11 cellular contexts compared by ENCODE assay signal in the genomic region with DNA sequence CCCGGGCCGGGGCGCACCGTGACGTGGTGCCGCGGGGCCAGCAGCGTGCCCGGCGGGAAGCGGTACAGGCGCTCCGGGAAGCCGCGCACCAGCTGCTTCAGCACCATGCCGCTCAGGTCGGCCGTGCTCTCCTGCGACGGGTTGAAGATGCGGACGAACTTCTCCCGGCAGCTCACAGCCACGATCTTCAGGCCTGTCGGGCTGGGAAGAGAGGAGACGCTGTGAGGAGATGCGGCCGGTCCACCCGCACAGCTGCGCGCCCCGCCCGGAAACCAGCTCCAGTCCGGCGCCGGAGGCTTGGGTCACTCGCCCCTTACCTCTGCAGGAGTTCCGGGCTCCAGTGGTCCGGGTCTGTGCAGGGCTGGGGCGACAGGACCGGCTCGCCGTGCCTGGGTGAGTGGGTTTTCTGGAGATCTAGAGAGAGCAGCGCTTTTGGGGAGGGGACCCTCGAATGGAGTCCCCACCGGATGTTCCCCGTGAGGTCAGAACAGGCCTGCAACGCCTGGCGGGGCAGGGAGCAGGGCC. TPM values are rescaled to one million over a fixed set of nuclear protein-coding genes. Genes with fewer than 3 reads are reported as not detected.
DNase-seq lines count a peak whose midpoint lies in the region; ATAC-seq and TF ChIP-seq lines count a peak whose summit lies in the region.
"Had no signal": no experiment of that assay in that cellular context is flagged by ENCODE, and none has a peak within 500 bp of the region (broad histone marks: within the 10 kb centered on the region; RNA-seq: fewer than 3 reads in every experiment).

No MANE protein-coding gene starts in this region.

- no peak overlapping the region for H3K23ac ChIP-seq in mesendoderm (ENCODE audit: low read length)

- no peak overlapping the region for H2BK120ac ChIP-seq in mesendoderm (ENCODE audit: low read depth, low read length)

- H3K4me1 ChIP-seq in mesendoderm (ENCODE audit: control insufficient read depth, low read depth, low read length) (no peaks in the 10 kb centered on the region), psoas muscle (peaks cover 12% of the 10 kb centered on the region)
- H3K4me1 ChIP-seq: parathyroid adenoma had no signal

- peak overlapping the region; percentile 23 for H3K4me2 ChIP-seq in mesendoderm (ENCODE audit: low read length)

- no peak overlapping the region for H3K18ac ChIP-seq in mesendoderm (ENCODE audit: low read length)

- H3K36me3 ChIP-seq in mesendoderm (ENCODE audit: control insufficient read depth, insufficient read depth, low read length): no peaks in the 10 kb centered on the region
- H3K36me3 ChIP-seq in psoas muscle (ENCODE audit: insufficient read depth in 1 of 2, low read depth in 1 of 2): no peaks in the 10 kb centered on the region

- TF ChIP-seq CTCF in psoas muscle (IDR thresholded peaks at IDR 0.05): no peak

- no peaks in the 10 kb centered on the region for H3K79me1 ChIP-seq in mesendoderm (ENCODE audit: low read length)

- H4K5ac ChIP-seq in mesendoderm (ENCODE audit: low read length): no peak overlapping the region

- H3K27me3 ChIP-seq in mesendoderm (ENCODE audit: insufficient read depth, low read length, poor library complexity) (peaks cover 10% of the 10 kb centered on the region), psoas muscle (ENCODE audit: insufficient read depth in 3 of 3, low read length in 2 of 3) (peaks cover 0 to 63% (median 36%) of the 10 kb centered on the region in 3 donors)

- intact Hi-C loops in psoas muscle (cut with DNase I): no loop called here
- intact Hi-C loops in posterior cingulate gyrus (cut with DNase I): loop anchor here (5.0 kb wide), 1 partner anchor 166 kb away; no protein-coding TSS in a partner anchor

- no peak overlapping the region for H2BK5ac ChIP-seq in mesendoderm (ENCODE audit: low read length)

- POLR2A ChIA-PET in activated CD8-positive, alpha-beta T cell treated with anti-CD3 and anti-CD28 coated beads, Interleukin-2, amount 10 ng/mL, durations not matched to agents 7 days and 5 days (lab: Charles Lee): interaction anchor here (1.1 to 1.7 kb wide), 4 partner anchors 12 to 170 kb away, joined by 3 to 7 read pairs (median 4); partner anchors contain the start of gene IRF7

- no peak overlapping the region for H3K27ac Mint-ChIP-seq in activated CD8-positive, alpha-beta T cell treated with anti-CD3 and anti-CD28 coated beads, Interleukin-2, amount 10 ng/mL, durations not matched to agents 7 days and 5 days

- no peaks in the 10 kb centered on the region for H3K36me3 Mint-ChIP-seq in activated CD8-positive, alpha-beta T cell treated with anti-CD3 and anti-CD28 coated beads, Interleukin-2, amount 10 ng/mL, durations not matched to agents 7 days and 5 days (ENCODE audit: low read depth)

- H3K4ac ChIP-seq in mesendoderm (ENCODE audit: low read depth, low read length): no peak overlapping the region

- H3K27ac ChIP-seq in mesendoderm (ENCODE audit: low read depth, low read length): no peak overlapping the region
- no peak overlapping the region for H3K27ac ChIP-seq in psoas muscle
- H3K27ac ChIP-seq: parathyroid adenoma had no signal

- H3K4me3 Mint-ChIP-seq in activated CD8-positive, alpha-beta T cell treated with anti-CD3 and anti-CD28 coated beads, Interleukin-2, amount 10 ng/mL, durations not matched to agents 7 days and 5 days: peak overlapping the region; percentile 48

- no peaks in the 10 kb centered on the region for H3K9me3 ChIP-seq in psoas muscle

- no peak overlapping the region for H4K8ac ChIP-seq in mesendoderm (ENCODE audit: low read depth, low read length)

- H2BK15ac ChIP-seq in mesendoderm (replicated peaks; ENCODE audit: low read depth): no peak overlapping the region

- H3K27me3 Mint-ChIP-seq in activated CD8-positive, alpha-beta T cell treated with anti-CD3 and anti-CD28 coated beads, Interleukin-2, amount 10 ng/mL, durations not matched to agents 7 days and 5 days (ENCODE audit: low read depth): peaks cover 14% of the 10 kb centered on the region

- peak overlapping the region; percentile 79 for H3K56ac ChIP-seq in mesendoderm (ENCODE audit: low read length)

- H3K4me3 ChIP-seq in mesendoderm (ENCODE audit: low read length): no peak overlapping the region
- no peak overlapping the region for H3K4me3 ChIP-seq in psoas muscle

- H2AK5ac ChIP-seq in mesendoderm (ENCODE audit: low read length): no peak overlapping the region

- H3K9ac ChIP-seq in mesendoderm (ENCODE audit: low read length): peak overlapping the region; percentile 0
- H3K9ac ChIP-seq: parathyroid adenoma had no signal

- peak; percentile 43 for DNase-seq in stimulated activated CD4-positive, alpha-beta T cell treated with anti-CD3 and anti-CD28 coated beads, Interleukin-15, amount 100 ng/mL, for 24 hours
- no peak for DNase-seq in stimulated activated CD4-positive, alpha-beta T cell treated with anti-CD3 and anti-CD28 coated beads, Interleukin-2, amount 100 ng/mL, for 24 hours
- DNase-seq in activated CD8-positive, alpha-beta T cell treated with anti-CD3 and anti-CD28 coated beads, Interleukin-2, amount 10 ng/mL, durations not matched to agents 7 days and 5 days: no peak
- DNase-seq in mesendoderm (peak; percentile 49), psoas muscle (no peak), nucleus accumbens (lab: John Stamatoyannopoulos, UW) (no peak), posterior cingulate gyrus (no peak), OCI-M2 (lab: John Stamatoyannopoulos, UW; ENCODE audit: unreplicated experiment) (no peak)
- DNase-seq: DMS79, left cardiac atrium had no signal

- no CpG with 5 or more reads among the region's 49 CpGs for WGBS in mesendoderm (ENCODE audit: extremely low coverage, insufficient coverage, low lambda C conversion rate)
- 17 to 18% (median 18%) methylated on average over 40 to 49 of the region's 49 CpGs for WGBS in psoas muscle, 3 donors

- no peak for ATAC-seq in activated CD8-positive, alpha-beta T cell treated with anti-CD3 and anti-CD28 coated beads, Interleukin-2, amount 10 ng/mL, durations not matched to agents 7 days and 5 days
- ATAC-seq in psoas muscle: no peak

- peaks cover 11% of the 10 kb centered on the region for H3K4me1 Mint-ChIP-seq in activated CD8-positive, alpha-beta T cell treated with anti-CD3 and anti-CD28 coated beads, Interleukin-2, amount 10 ng/mL, durations not matched to agents 7 days and 5 days (ENCODE audit: low read depth)

- H3K79me2 ChIP-seq in mesendoderm (ENCODE audit: control insufficient read depth, insufficient read depth, low read length): no peaks in the 10 kb centered on the region
- H3K79me2 ChIP-seq: parathyroid adenoma had no signal

- CTCF ChIA-PET in activated CD8-positive, alpha-beta T cell treated with anti-CD3 and anti-CD28 coated beads, Interleukin-2, amount 10 ng/mL, durations not matched to agents 7 days and 5 days (lab: Charles Lee): interaction anchor here (1.1 to 4.7 kb wide), 7 partner anchors 11 to 169 kb away, joined by 4 to 86 read pairs (median 15); partner anchors contain the start of genes DEAF1, PHRF1 and TMEM80

- H3K9me3 Mint-ChIP-seq in activated CD8-positive, alpha-beta T cell treated with anti-CD3 and anti-CD28 coated beads, Interleukin-2, amount 10 ng/mL, durations not matched to agents 7 days and 5 days (ENCODE audit: insufficient read depth): no peaks in the 10 kb centered on the region

RNA-seq across cellular contexts. Expression of gene LMNTD2, which starts 4.3 kb away (rescaled TPM):
- total RNA-seq in activated CD8-positive, alpha-beta T cell treated with anti-CD3 and anti-CD28 coated beads, Interleukin-2, amount 10 ng/mL, durations not matched to agents 7 days and 5 days: under 1 TPM; 0.34 to 0.81 TPM
- 0.56 TPM for polyA plus RNA-seq in mesendoderm (2013, experiment 1 of 2)
- polyA plus RNA-seq in mesendoderm (2013, experiment 2 of 2): 0.49 TPM
- under 1 TPM in 2 of 4 donors, not detected in 2; 0.25 to 0.27 TPM for total RNA-seq in psoas muscle
- polyA plus RNA-seq in psoas muscle: under 1 TPM; 0.04 to 0.12 (median 0.09) TPM

RNA-seq across cellular contexts. Expression of gene RASSF7, which starts 4.5 kb away (rescaled TPM):
- 10 to 100 TPM; 32.2 to 36.1 TPM for total RNA-seq in activated CD8-positive, alpha-beta T cell treated with anti-CD3 and anti-CD28 coated beads, Interleukin-2, amount 10 ng/mL, durations not matched to agents 7 days and 5 days
- 5.6 TPM for polyA plus RNA-seq in mesendoderm (2013, experiment 1 of 2)
- polyA plus RNA-seq in mesendoderm (2013, experiment 2 of 2): 6.5 TPM
- 1 to 10 TPM in 1 of 4 donors, under 1 TPM in 2, not detected in 1; 0.78 to 1.2 (median 0.84) TPM for total RNA-seq in psoas muscle
- 1 to 10 TPM in 1 of 3 donors, under 1 TPM in 2; 0.65 to 1.4 (median 1.00) TPM for polyA plus RNA-seq in psoas muscle

RNA-seq across cellular contexts. Expression of gene LRRC56, which starts 18.9 kb away (rescaled TPM):
- 1 to 10 TPM; 1.9 to 2.2 TPM for total RNA-seq in activated CD8-positive, alpha-beta T cell treated with anti-CD3 and anti-CD28 coated beads, Interleukin-2, amount 10 ng/mL, durations not matched to agents 7 days and 5 days
- polyA plus RNA-seq in mesendoderm (2013, experiment 1 of 2): 0.37 TPM
- polyA plus RNA-seq in mesendoderm (2013, experiment 2 of 2): 0.35 TPM
- total RNA-seq in psoas muscle: under 1 TPM; 0.30 to 0.84 (median 0.55) TPM
- under 1 TPM in 2 of 3 donors, not detected in 1; 0.39 to 0.61 TPM for polyA plus RNA-seq in psoas muscle

RNA-seq across cellular contexts. Expression of gene PHRF1, which starts 20.0 kb away (rescaled TPM):
- total RNA-seq in activated CD8-positive, alpha-beta T cell treated with anti-CD3 and anti-CD28 coated beads, Interleukin-2, amount 10 ng/mL, durations not matched to agents 7 days and 5 days: 10 to 100 TPM; 53.7 to 58.1 TPM
- polyA plus RNA-seq in mesendoderm (2013, experiment 1 of 2): 19.1 TPM
- polyA plus RNA-seq in mesendoderm (2013, experiment 2 of 2): 18.6 TPM
- total RNA-seq in psoas muscle: 10 to 100 TPM; 19.8 to 31.2 (median 25.0) TPM
- 10 to 100 TPM; 11.7 to 19.5 (median 13.5) TPM for polyA plus RNA-seq in psoas muscle

RNA-seq across cellular contexts. Expression of gene HRAS, which starts 20.9 kb away (rescaled TPM):
- total RNA-seq in activated CD8-positive, alpha-beta T cell treated with anti-CD3 and anti-CD28 coated beads, Interleukin-2, amount 10 ng/mL, durations not matched to agents 7 days and 5 days: 10 to 100 TPM; 58.7 to 68.9 TPM
- polyA plus RNA-seq in mesendoderm (2013, experiment 1 of 2): 37.4 TPM
- polyA plus RNA-seq in mesendoderm (2013, experiment 2 of 2): 38.7 TPM
- 10 to 100 TPM; 43.6 to 74.7 (median 53.9) TPM for total RNA-seq in psoas muscle
- polyA plus RNA-seq in psoas muscle: 10 to 100 TPM; 53.9 to 76.2 (median 66.3) TPM

Comparison
In these comparisons a context has a peak if more than half of its experiments do, and no peak if none do; other contexts are left out.
1. DNase-seq: peak in stimulated activated CD4-positive, alpha-beta T cell treated with anti-CD3 and anti-CD28 coated beads, Interleukin-15, amount 100 ng/mL, for 24 hours (single experiment) and mesendoderm (single experiment); none in stimulated activated CD4-positive, alpha-beta T cell treated with anti-CD3 and anti-CD28 coated beads, Interleukin-2, amount 100 ng/mL, for 24 hours (0 of 2), activated CD8-positive, alpha-beta T cell treated with anti-CD3 and anti-CD28 coated beads, Interleukin-2, amount 10 ng/mL, durations not matched to agents 7 days and 5 days (single experiment), psoas muscle (0 of 2), nucleus accumbens (0 of 56), posterior cingulate gyrus (0 of 10) and OCI-M2 (single experiment).
2. RNA of gene RASSF7, which starts 4.5 kb away (total RNA-seq): 32.2 to 36.1 TPM in activated CD8-positive, alpha-beta T cell treated with anti-CD3 and anti-CD28 coated beads, Interleukin-2, amount 10 ng/mL, durations not matched to agents 7 days and 5 days; 0.78 to 1.2 TPM in psoas muscle; every median in the first group is over 10 times any median in the second.